2 cellular contexts compared by ENCODE assay signal in genomic region chr7:83219231-83219630, GRCh38. TPM values are rescaled to one million over a fixed set of nuclear protein-coding genes. Genes with fewer than 3 reads are reported as not detected.
"Had no signal": no experiment of that assay in that cellular context is flagged by ENCODE, and none has a peak within 500 bp of the region (broad histone marks: within the 10 kb centered on the region; RNA-seq: fewer than 3 reads in every experiment).

No MANE protein-coding gene starts in this region.

RNA-seq across cellular contexts. Expression of gene PCLO, which starts 56.5 kb away (rescaled TPM):
- total RNA-seq: mononuclear cell had no signal
- polyA plus RNA-seq: immature natural killer cell had no signal
